In genomic region chr2:96143231-96143847, GRCh38 we compare ENCODE assay signal across 10 cellular contexts. TPM values are rescaled to one million over a fixed set of nuclear protein-coding genes. Genes with fewer than 3 reads are reported as not detected.
DNase-seq lines count a peak whose midpoint lies in the region; ATAC-seq and TF ChIP-seq lines count a peak whose summit lies in the region.
"Had no signal": no experiment of that assay in that cellular context is flagged by ENCODE, and none has a peak within 500 bp of the region (broad histone marks: within the 10 kb centered on the region; RNA-seq: fewer than 3 reads in every experiment).

No MANE protein-coding gene starts in this region.

- peaks cover 12% of the 10 kb centered on the region for H3K79me2 ChIP-seq in PC-3 (ENCODE audit: low read length)
- H3K79me2 ChIP-seq in smooth muscle cell (ENCODE audit: low read depth): no peaks in the 10 kb centered on the region

- H3K4me2 ChIP-seq in PC-3 (ENCODE audit: low read length) (peak overlapping the region; percentile 74; the same call in 1 of the 2 replicates), smooth muscle cell (peak overlapping the region; percentile 88)

- no peaks in the 10 kb centered on the region for H4K20me1 ChIP-seq in PC-3 (ENCODE audit: low read length)
- H4K20me1 ChIP-seq in smooth muscle cell (ENCODE audit: low read depth): peaks cover 11% of the 10 kb centered on the region

- no peaks in the 10 kb centered on the region for H3K9me3 Mint-ChIP-seq in activated naive CD4-positive, alpha-beta T cell treated with anti-CD3 and anti-CD28 coated beads, Interleukin-2, amount 50 U/mL, for 72 hours

- 89% methylated on average over 10 of the region's 10 CpGs for WGBS in smooth muscle cell (ENCODE audit: low lambda C conversion rate)

- TF ChIP-seq CTCF in GM12864 (IDR thresholded peaks at IDR 0.05; ENCODE audit: low read depth, low read length, missing control alignments): no peak
- no peak for TF ChIP-seq CTCF in PC-3 (conservative IDR thresholded peaks at IDR 0.05; ENCODE audit: low read depth, low read length)
- no peak for TF ChIP-seq CTCF in smooth muscle cell (IDR thresholded peaks at IDR 0.05; ENCODE audit: borderline replicate concordance, insufficient read depth, poor library complexity, severe bottlenecking)

- H3K9ac ChIP-seq in PC-3 (ENCODE audit: low read length): no peak overlapping the region
- H3K9ac ChIP-seq in smooth muscle cell (ENCODE audit: low read depth): no peak overlapping the region

- H3K27me3 ChIP-seq in PC-3 (ENCODE audit: low read length): no peaks in the 10 kb centered on the region
- no peaks in the 10 kb centered on the region for H3K27me3 ChIP-seq in smooth muscle cell (ENCODE audit: low read depth)

- H2AFZ ChIP-seq in PC-3 (ENCODE audit: low read length) (no peak overlapping the region), smooth muscle cell (ENCODE audit: low read depth) (no peak overlapping the region)

- DNase-seq in GM12864 (ENCODE audit: low read depth) (no peak), PC-3 (no peak), smooth muscle cell (lab: John Stamatoyannopoulos, UW; ENCODE audit: unreplicated experiment) (no peak), SIG-M5 treated with dmso at 0.1 percent for 504 hours (lab: John Stamatoyannopoulos, UW; ENCODE audit: unreplicated experiment) (no peak), HCEC 1CT (no peak)
- DNase-seq in activated naive CD4-positive, alpha-beta T cell treated with anti-CD3 and anti-CD28 coated beads, Interleukin-2, amount 50 U/mL, for 72 hours (ENCODE audit: low spot score in 2 of 2): peak in 1 of 2 donors; percentile 64
- DNase-seq: NK-92 treated with Interleukin-12 subunit alpha and Interleukin-12 subunit beta, amount 100 ng/mL, for 24 hours had no signal

- POLR2A ChIA-PET in PC-3 (lab: Charles Lee; ENCODE audit: unreplicated experiment): interaction anchor here (0.7 kb wide), 1 partner anchor 270 kb away, joined by 4 read pairs; no protein-coding TSS in a partner anchor

- no peaks in the 10 kb centered on the region for H3K9me2 ChIP-seq in PC-3 (replicated peaks; ENCODE audit: low read length)

- BruUV-seq in PC-3 (replicated peaks; lab: Mats Ljungman, UMichigan): no TSS peak

- ATAC-seq in PC-3 (no peak), GM19324 (IDR thresholded peaks at IDR 0.05; ENCODE audit: low FRiP score, unreplicated experiment) (no peak), GM19455 (IDR thresholded peaks at IDR 0.05; ENCODE audit: unreplicated experiment) (no peak)
- ATAC-seq in activated naive CD4-positive, alpha-beta T cell treated with anti-CD3 and anti-CD28 coated beads, Interleukin-2, amount 50 U/mL, for 72 hours: no peak

- H3K9me3 ChIP-seq in PC-3 (ENCODE audit: low read length) (no peaks in the 10 kb centered on the region), smooth muscle cell (replicated peaks; ENCODE audit: low read depth) (no peaks in the 10 kb centered on the region)

- peaks cover 17% of the 10 kb centered on the region for H3K4me1 ChIP-seq in PC-3 (ENCODE audit: insufficient read depth, low read length)
- peaks cover 4% of the 10 kb centered on the region for H3K4me1 ChIP-seq in smooth muscle cell (ENCODE audit: low read depth)

- H3F3A ChIP-seq in PC-3 (ENCODE audit: low read length, unreplicated experiment) (no peaks in the 10 kb centered on the region), smooth muscle cell (ENCODE audit: low read depth) (no peaks in the 10 kb centered on the region)

- H3K36me3 ChIP-seq in PC-3 (ENCODE audit: low read depth, low read length) (no peaks in the 10 kb centered on the region), smooth muscle cell (ENCODE audit: low read depth) (no peaks in the 10 kb centered on the region)

- intact Hi-C loops in PC-3 (cut with micrococcal nuclease): no loop called here

- CTCF ChIA-PET in PC-3 (lab: Charles Lee): no interaction called here

- H3K36me3 Mint-ChIP-seq in activated naive CD4-positive, alpha-beta T cell treated with anti-CD3 and anti-CD28 coated beads, Interleukin-2, amount 50 U/mL, for 72 hours: peaks cover 29 to 34% of the 10 kb centered on the region in 2 donors

- H3K27ac ChIP-seq in PC-3 (ENCODE audit: low read length) (no peak overlapping the region), smooth muscle cell (ENCODE audit: low read depth) (no peak overlapping the region)

- H3K4me3 ChIP-seq in GM12864 (ENCODE audit: low read depth, low read length) (peak overlapping the region; percentile 68), PC-3 (ENCODE audit: low read length) (no peak overlapping the region), smooth muscle cell (no peak overlapping the region)

- peak overlapping the region; percentile 98 to 99 for H3K27ac Mint-ChIP-seq in activated naive CD4-positive, alpha-beta T cell treated with anti-CD3 and anti-CD28 coated beads, Interleukin-2, amount 50 U/mL, for 72 hours

RNA-seq across cellular contexts. Expression of gene DUSP2, which starts 1.9 kb away (rescaled TPM):
- 6.9 and 16.7 TPM in 2 replicates for total RNA-seq in PC-3 (2014; rRNA removed)
- 100 to 1,000 TPM; 202 to 218 TPM for total RNA-seq in activated naive CD4-positive, alpha-beta T cell treated with anti-CD3 and anti-CD28 coated beads, Interleukin-2, amount 50 U/mL, for 72 hours
- total RNA-seq in smooth muscle cell: 48.7 and 55.3 TPM in 2 replicates
- polyA plus RNA-seq in smooth muscle cell: 89.3 and 111 TPM in 2 replicates

RNA-seq across cellular contexts. Expression of gene ASTL, which starts 5.0 kb away (rescaled TPM):
- total RNA-seq in PC-3 (2014; rRNA removed) (not detected in 2 replicates), smooth muscle cell (0.40 TPM in 1 of 2 replicates, not detected in the other)
- 1 to 10 TPM in 1 of 2 donors, under 1 TPM in 1; 0.82 to 3.4 TPM for total RNA-seq in activated naive CD4-positive, alpha-beta T cell treated with anti-CD3 and anti-CD28 coated beads, Interleukin-2, amount 50 U/mL, for 72 hours
- 0.50 TPM in 1 of 2 replicates, not detected in the other for polyA plus RNA-seq in smooth muscle cell

RNA-seq across cellular contexts. Expression of gene ADRA2B, which starts 27.0 kb away (rescaled TPM):
- total RNA-seq in PC-3 (2014; rRNA removed): 0.12 TPM in 1 of 2 replicates, not detected in the other
- under 1 TPM; 0.47 to 0.61 TPM for total RNA-seq in activated naive CD4-positive, alpha-beta T cell treated with anti-CD3 and anti-CD28 coated beads, Interleukin-2, amount 50 U/mL, for 72 hours
- 0.04 and 1.2 TPM in 2 replicates for total RNA-seq in smooth muscle cell
- 0.06 TPM in 1 of 2 replicates, not detected in the other for polyA plus RNA-seq in smooth muscle cell
- total RNA-seq: esophagus mucosa had no signal
